In the genomic region with DNA sequence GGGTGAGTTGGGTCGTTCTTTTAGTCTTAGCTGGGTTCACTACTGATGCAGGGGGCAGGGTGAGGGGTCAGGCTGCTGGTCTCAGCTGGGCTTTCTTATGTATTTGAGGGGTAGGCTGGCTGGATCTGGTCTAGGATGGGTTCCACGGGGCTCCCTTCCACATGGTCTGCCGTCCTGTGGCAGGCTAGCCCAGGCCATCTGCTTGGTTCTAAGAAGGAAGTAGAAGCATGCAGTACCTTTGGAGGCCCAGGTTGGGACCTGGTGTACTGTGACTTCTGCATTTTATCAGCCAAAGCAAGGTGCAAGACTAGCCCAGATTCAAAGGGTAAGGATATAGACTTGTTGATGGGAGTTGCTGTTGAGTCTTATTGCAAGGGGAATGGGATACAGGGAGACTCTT, we compare ENCODE assay signal across 12 cellular contexts. TPM values are rescaled to one million over a fixed set of nuclear protein-coding genes. Genes with fewer than 3 reads are reported as not detected.
DNase-seq lines count a peak whose midpoint lies in the region; ATAC-seq and TF ChIP-seq lines count a peak whose summit lies in the region.
"Had no signal": no experiment of that assay in that cellular context is flagged by ENCODE, and none has a peak within 500 bp of the region (broad histone marks: within the 10 kb centered on the region; RNA-seq: fewer than 3 reads in every experiment).

No MANE protein-coding gene starts in this region.

- no peak overlapping the region for H3K4me3 ChIP-seq in neuronal stem cell (ENCODE audit: low read length in 2 of 2)
- H3K4me3 ChIP-seq in H7 (ENCODE audit: insufficient read depth, low read depth, low read length) = no peak overlapping the region

- ATAC-seq in HG02852 (IDR thresholded peaks at IDR 0.05; ENCODE audit: unreplicated experiment) = peak; percentile 30
- ATAC-seq in T-helper 17 cell = peak; percentile 37

- CTCF ChIA-PET in HEK293T (lab: Yijun Ruan, JAX) = interaction anchor here (2.6 kb wide), 1 partner anchor 11 kb away, joined by 6 read pairs; no protein-coding TSS in a partner anchor

- POLR2A ChIA-PET in HEK293T (lab: Yijun Ruan, JAX) = no interaction called here

- H3K27ac ChIP-seq in neuronal stem cell (replicated peaks; ENCODE audit: low read length) = no peak overlapping the region

- no peak overlapping the region for H4K91ac ChIP-seq in neuronal stem cell (ENCODE audit: low read depth, low read length, poor library complexity)

- H2BK120ac ChIP-seq in neuronal stem cell (ENCODE audit: low read depth, low read length) = no peak overlapping the region

- H2AFZ ChIP-seq in neuronal stem cell (ENCODE audit: low read length) = no peak overlapping the region

- H3K23ac ChIP-seq in neuronal stem cell (ENCODE audit: low read depth, low read length, poor library complexity) = no peak overlapping the region

- peak overlapping the region; percentile 28 for H3K18ac ChIP-seq in neuronal stem cell (ENCODE audit: low read length)

- H2AK5ac ChIP-seq in neuronal stem cell (ENCODE audit: low read depth, low read length) = no peak overlapping the region

- DNase-seq in activated CD4-positive, alpha-beta T cell treated with anti-CD3 and anti-CD28 coated beads, Interleukin-2, amount 10 ng/mL, durations not matched to agents 24 days and 14 days = no peak
- no peak for DNase-seq in activated CD4-positive, alpha-beta T cell treated with anti-CD3 and anti-CD28 coated beads, Interleukin-2, amount 50 U/mL, for 1 hour
- DNase-seq in T-helper 17 cell (no peak), neuronal stem cell (ENCODE audit: low spot score) (no peak), HEK293T (ENCODE audit: extremely low spot score) (no peak), H7 (no peak)
- DNase-seq in T-helper 2 cell treated with Interferon-gamma antibody and Interleukin-4, amounts not matched to agents 5 μg/mL and 100 μg/mL, for 36 hours (ENCODE audit: low spot score) = no peak
- DNase-seq: amniotic stem cell, GF-D8, NCI-H1417 treated with DMSO at 0.1 percent for 48 hours had no signal

- no peak overlapping the region for H2BK5ac ChIP-seq in neuronal stem cell (ENCODE audit: low read length)

- no peak overlapping the region for H3K4me2 ChIP-seq in neuronal stem cell (ENCODE audit: insufficient read depth, low read length, poor library complexity, severe bottlenecking)

- H3K9ac ChIP-seq in neuronal stem cell (ENCODE audit: low read depth, low read length, poor library complexity) = no peak overlapping the region

- peaks cover 35% of the 10 kb centered on the region for H3K4me1 Mint-ChIP-seq in activated CD4-positive, alpha-beta T cell treated with anti-CD3 and anti-CD28 coated beads, Interleukin-2, amount 10 ng/mL, durations not matched to agents 24 days and 14 days
- H3K4me1 Mint-ChIP-seq in T-helper 17 cell = peaks cover 64% of the 10 kb centered on the region
- peaks cover 22% of the 10 kb centered on the region for H3K4me1 Mint-ChIP-seq in T-helper 2 cell treated with Interferon-gamma antibody and Interleukin-4, amounts not matched to agents 5 μg/mL and 100 μg/mL, for 36 hours (ENCODE audit: low read depth)

- H3K27me3 ChIP-seq in neuronal stem cell (ENCODE audit: control insufficient read depth in 3 of 3, insufficient read depth in 3 of 3, low read depth in 1 of 3, low read length in 3 of 3) = no peaks in the 10 kb centered on the region
- no peaks in the 10 kb centered on the region for H3K27me3 ChIP-seq in H7 (ENCODE audit: control insufficient read depth, insufficient read depth, low read length)

- peaks cover 5% of the 10 kb centered on the region for H3K36me3 Mint-ChIP-seq in activated CD4-positive, alpha-beta T cell treated with anti-CD3 and anti-CD28 coated beads, Interleukin-2, amount 10 ng/mL, durations not matched to agents 24 days and 14 days (ENCODE audit: low read depth)
- H3K36me3 Mint-ChIP-seq in T-helper 17 cell (ENCODE audit: low read depth) = peaks cover 4% of the 10 kb centered on the region
- no peaks in the 10 kb centered on the region for H3K36me3 Mint-ChIP-seq in T-helper 2 cell treated with Interferon-gamma antibody and Interleukin-4, amounts not matched to agents 5 μg/mL and 100 μg/mL, for 36 hours (ENCODE audit: low read depth)

- H3K27me3 Mint-ChIP-seq in activated CD4-positive, alpha-beta T cell treated with anti-CD3 and anti-CD28 coated beads, Interleukin-2, amount 10 ng/mL, durations not matched to agents 24 days and 14 days = no peaks in the 10 kb centered on the region
- no peaks in the 10 kb centered on the region for H3K27me3 Mint-ChIP-seq in T-helper 17 cell
- peaks cover 35% of the 10 kb centered on the region for H3K27me3 Mint-ChIP-seq in T-helper 2 cell treated with Interferon-gamma antibody and Interleukin-4, amounts not matched to agents 5 μg/mL and 100 μg/mL, for 36 hours (ENCODE audit: low read depth)
- H3K27me3 Mint-ChIP-seq: type B pancreatic cell had no signal

- peaks cover 0 to 11% of the 10 kb centered on the region in 2 donors for H3K4me1 ChIP-seq in neuronal stem cell (ENCODE audit: control insufficient read depth in 2 of 2, insufficient read depth in 1 of 2, low read depth in 1 of 2, low read length in 2 of 2)

- WGBS in neuronal stem cell (ENCODE audit: extremely low coverage in 2 of 2, insufficient read length in 2 of 2, insufficient replicate concordance in 1 of 2), 2 donors = no CpG with 5 or more reads among the region's 3 CpGs

- no peak overlapping the region for H4K8ac ChIP-seq in neuronal stem cell (ENCODE audit: low read depth, low read length)

- H3K14ac ChIP-seq in neuronal stem cell (ENCODE audit: low read length) = no peak overlapping the region

- H3K27ac Mint-ChIP-seq in activated CD4-positive, alpha-beta T cell treated with anti-CD3 and anti-CD28 coated beads, Interleukin-2, amount 10 ng/mL, durations not matched to agents 24 days and 14 days = peak overlapping the region; percentile 66
- H3K27ac Mint-ChIP-seq in T-helper 17 cell = peak overlapping the region; percentile 98
- no peak overlapping the region for H3K27ac Mint-ChIP-seq in T-helper 2 cell treated with Interferon-gamma antibody and Interleukin-4, amounts not matched to agents 5 μg/mL and 100 μg/mL, for 36 hours
- H3K27ac Mint-ChIP-seq: type B pancreatic cell had no signal

- H3K9me3 Mint-ChIP-seq in activated CD4-positive, alpha-beta T cell treated with anti-CD3 and anti-CD28 coated beads, Interleukin-2, amount 10 ng/mL, durations not matched to agents 24 days and 14 days = peaks cover 7% of the 10 kb centered on the region
- no peaks in the 10 kb centered on the region for H3K9me3 Mint-ChIP-seq in T-helper 2 cell treated with Interferon-gamma antibody and Interleukin-4, amounts not matched to agents 5 μg/mL and 100 μg/mL, for 36 hours
- H3K9me3 Mint-ChIP-seq: type B pancreatic cell had no signal

- H3K79me1 ChIP-seq in neuronal stem cell (ENCODE audit: low read depth, low read length) = no peaks in the 10 kb centered on the region

- H3K4ac ChIP-seq in neuronal stem cell (ENCODE audit: low read length) = no peak overlapping the region

- no peak overlapping the region for H2BK12ac ChIP-seq in neuronal stem cell (ENCODE audit: low read length)

- H3K4me3 Mint-ChIP-seq in activated CD4-positive, alpha-beta T cell treated with anti-CD3 and anti-CD28 coated beads, Interleukin-2, amount 10 ng/mL, durations not matched to agents 24 days and 14 days = peak overlapping the region; percentile 27
- H3K4me3 Mint-ChIP-seq in T-helper 17 cell = peak overlapping the region; percentile 90
- H3K4me3 Mint-ChIP-seq in T-helper 2 cell treated with Interferon-gamma antibody and Interleukin-4, amounts not matched to agents 5 μg/mL and 100 μg/mL, for 36 hours = no peak overlapping the region
- H3K4me3 Mint-ChIP-seq: type B pancreatic cell had no signal

- no peak overlapping the region for H2BK15ac ChIP-seq in neuronal stem cell (ENCODE audit: low read length)

- intact Hi-C loops in activated CD4-positive, alpha-beta T cell treated with anti-CD3 and anti-CD28 coated beads, Interleukin-2, amount 10 ng/mL, durations not matched to agents 24 days and 14 days (cut with micrococcal nuclease) = loop anchor here (1.0 to 5.0 kb wide), 8 partner anchors 15 to 699 kb away; partner anchors contain the start of gene CCNT2

- no peaks in the 10 kb centered on the region for H3K9me3 ChIP-seq in T-helper 17 cell (ENCODE audit: control insufficient read depth, low read length, poor library complexity, severe bottlenecking)
- peaks cover 0 to 12% of the 10 kb centered on the region in 2 donors for H3K9me3 ChIP-seq in neuronal stem cell (replicated peaks in 1 of 2; ENCODE audit: control insufficient read depth in 2 of 2, insufficient read depth in 1 of 2, low read depth in 1 of 2, low read length in 2 of 2)

- H3K36me3 ChIP-seq in neuronal stem cell (replicated peaks in 1 of 2; ENCODE audit: control insufficient read depth in 2 of 2, insufficient read depth in 2 of 2, low read length in 2 of 2) (no peaks in the 10 kb centered on the region), H7 (replicated peaks; ENCODE audit: control insufficient read depth, insufficient read depth, low read length) (no peaks in the 10 kb centered on the region)

TF ChIP-seq in HEK293T, 16 proteins besides CTCF, POLR2A, EP300 and RAD21:
- TF ChIP-seq NFRKB (IDR thresholded peaks at IDR 0.05) = no peak

RNA-seq across cellular contexts. Expression of gene MGAT5, which starts 35.5 kb away (rescaled TPM):
- 23.7 and 25.7 TPM in 2 replicates for total RNA-seq in activated CD4-positive, alpha-beta T cell treated with anti-CD3 and anti-CD28 coated beads, Interleukin-2, amount 10 ng/mL, durations not matched to agents 24 days and 14 days
- 100 to 1,000 TPM; 120 to 127 TPM for total RNA-seq in T-helper 17 cell
- polyA plus RNA-seq in neuronal stem cell (2013, experiment 1 of 2) = 15.1 TPM
- 14.4 TPM for polyA plus RNA-seq in neuronal stem cell (2013, experiment 2 of 2)
- total RNA-seq in H7 (2014; rRNA removed; shearing (Covaris generic)) = 25.4 and 26.6 TPM in 2 replicates
